ENCODE assay signal across 8 cellular contexts in genomic region chr14:93073833-93074769, GRCh38. TPM values are rescaled to one million over a fixed set of nuclear protein-coding genes. Genes with fewer than 3 reads are reported as not detected.
A peak's percentile ranks its signal among the peaks of the same experiment; 100 is the strongest.
DNase-seq lines count a peak whose midpoint lies in the region; ATAC-seq and TF ChIP-seq lines count a peak whose summit lies in the region.

No MANE protein-coding gene starts in this region.

- H3K4me1 ChIP-seq in hepatocyte (ENCODE audit: insufficient read depth) = peaks cover 11% of the 10 kb centered on the region
- H3K4me1 ChIP-seq in upper lobe of right lung = peaks cover 33% of the 10 kb centered on the region

- peaks cover 7% of the 10 kb centered on the region for H4K20me1 ChIP-seq in hepatocyte (ENCODE audit: insufficient read depth, poor library complexity, severe bottlenecking)

- intact Hi-C loops in activated T-helper 1 cell treated with anti-CD3 and anti-CD28 coated beads, Interleukin-12 subunit alpha, Interleukin-12 subunit beta, Interleukin-2, Interleukin-4 antibody, amounts not matched to agents 30 ng/mL and 10 ng/mL and 1 ng/mL, durations not matched to agents 14 hours and 24 hours and 36 hours (cut with micrococcal nuclease) = no loop called here
- intact Hi-C loops in upper lobe of right lung (cut with DNase I) = no loop called here

- H3K27me3 Mint-ChIP-seq in activated CD8-positive, alpha-beta memory T cell treated with anti-CD3 and anti-CD28 coated beads, Interleukin-2, amount 10 ng/mL, durations not matched to agents 7 days and 5 days = no peaks in the 10 kb centered on the region
- H3K27me3 Mint-ChIP-seq in activated T-helper 1 cell treated with anti-CD3 and anti-CD28 coated beads, Interleukin-12 subunit alpha, Interleukin-12 subunit beta, Interleukin-2, Interleukin-4 antibody, amounts not matched to agents 30 ng/mL and 10 ng/mL and 1 ng/mL, durations not matched to agents 14 hours and 24 hours and 36 hours (ENCODE audit: insufficient read depth) = peaks cover 2% of the 10 kb centered on the region

- DNase-seq in activated CD8-positive, alpha-beta memory T cell treated with anti-CD3 and anti-CD28 coated beads, Interleukin-2, amount 10 ng/mL, durations not matched to agents 7 days and 5 days = no peak
- no peak for DNase-seq in activated CD8-positive, alpha-beta memory T cell treated with anti-CD3 and anti-CD28 coated beads for 24 hours
- DNase-seq in activated T-helper 1 cell treated with anti-CD3 and anti-CD28 coated beads, Interleukin-12 subunit alpha, Interleukin-12 subunit beta, Interleukin-2, Interleukin-4 antibody, amounts not matched to agents 30 ng/mL and 10 ng/mL and 1 ng/mL, durations not matched to agents 14 hours and 24 hours and 36 hours (ENCODE audit: low spot score) = no peak
- DNase-seq in hepatocyte (ENCODE audit: low spot score) (no peak), upper lobe of right lung (peak; percentile 76), HUDEP-2 (lab: John Stamatoyannopoulos, UW; ENCODE audit: unreplicated experiment in 76 of 76) (no peak), retina (no peak)
- DNase-seq in activated naive CD4-positive, alpha-beta T cell (lab: John Stamatoyannopoulos, UW) = no peak

- no peak overlapping the region for H3K4me3 Mint-ChIP-seq in activated CD8-positive, alpha-beta memory T cell treated with anti-CD3 and anti-CD28 coated beads, Interleukin-2, amount 10 ng/mL, durations not matched to agents 7 days and 5 days
- no peak overlapping the region for H3K4me3 Mint-ChIP-seq in activated T-helper 1 cell treated with anti-CD3 and anti-CD28 coated beads, Interleukin-12 subunit alpha, Interleukin-12 subunit beta, Interleukin-2, Interleukin-4 antibody, amounts not matched to agents 30 ng/mL and 10 ng/mL and 1 ng/mL, durations not matched to agents 14 hours and 24 hours and 36 hours

- H3K36me3 Mint-ChIP-seq in activated CD8-positive, alpha-beta memory T cell treated with anti-CD3 and anti-CD28 coated beads, Interleukin-2, amount 10 ng/mL, durations not matched to agents 7 days and 5 days = peaks cover 2% of the 10 kb centered on the region
- H3K36me3 Mint-ChIP-seq in activated T-helper 1 cell treated with anti-CD3 and anti-CD28 coated beads, Interleukin-12 subunit alpha, Interleukin-12 subunit beta, Interleukin-2, Interleukin-4 antibody, amounts not matched to agents 30 ng/mL and 10 ng/mL and 1 ng/mL, durations not matched to agents 14 hours and 24 hours and 36 hours (ENCODE audit: low read depth) = no peaks in the 10 kb centered on the region

- 75% methylated on average over 21 of the region's 21 CpGs for WGBS in hepatocyte (ENCODE audit: low lambda C conversion rate, missing lambda C conversion rate)

- H3K9me3 Mint-ChIP-seq in activated CD8-positive, alpha-beta memory T cell treated with anti-CD3 and anti-CD28 coated beads, Interleukin-2, amount 10 ng/mL, durations not matched to agents 7 days and 5 days (ENCODE audit: low read depth) = no peaks in the 10 kb centered on the region
- H3K9me3 Mint-ChIP-seq in activated T-helper 1 cell treated with anti-CD3 and anti-CD28 coated beads, Interleukin-12 subunit alpha, Interleukin-12 subunit beta, Interleukin-2, Interleukin-4 antibody, amounts not matched to agents 30 ng/mL and 10 ng/mL and 1 ng/mL, durations not matched to agents 14 hours and 24 hours and 36 hours = no peaks in the 10 kb centered on the region

- no peaks in the 10 kb centered on the region for H3K9me2 ChIP-seq in hepatocyte (replicated peaks; ENCODE audit: insufficient read depth)

- H3K36me3 ChIP-seq in hepatocyte (replicated peaks; ENCODE audit: insufficient read depth, low read depth) = no peaks in the 10 kb centered on the region
- no peaks in the 10 kb centered on the region for H3K36me3 ChIP-seq in upper lobe of right lung

- peak; percentile 47 for ATAC-seq in activated CD8-positive, alpha-beta memory T cell treated with anti-CD3 and anti-CD28 coated beads, Interleukin-2, amount 10 ng/mL, durations not matched to agents 7 days and 5 days
- peak; percentile 75 for ATAC-seq in upper lobe of right lung

- H3K27ac ChIP-seq in hepatocyte = peak overlapping the region; percentile 61
- peak overlapping the region; percentile 75 for H3K27ac ChIP-seq in upper lobe of right lung

- TF ChIP-seq CTCF in hepatocyte (IDR thresholded peaks at IDR 0.05; ENCODE audit: poor library complexity) = no peak
- no peak for TF ChIP-seq CTCF in upper lobe of right lung (IDR thresholded peaks at IDR 0.05)

- H3K27me3 ChIP-seq in hepatocyte (no peaks in the 10 kb centered on the region), upper lobe of right lung (no peaks in the 10 kb centered on the region)

- H3K27ac Mint-ChIP-seq in activated CD8-positive, alpha-beta memory T cell treated with anti-CD3 and anti-CD28 coated beads, Interleukin-2, amount 10 ng/mL, durations not matched to agents 7 days and 5 days = peak overlapping the region; percentile 71
- H3K27ac Mint-ChIP-seq in activated T-helper 1 cell treated with anti-CD3 and anti-CD28 coated beads, Interleukin-12 subunit alpha, Interleukin-12 subunit beta, Interleukin-2, Interleukin-4 antibody, amounts not matched to agents 30 ng/mL and 10 ng/mL and 1 ng/mL, durations not matched to agents 14 hours and 24 hours and 36 hours = peak overlapping the region; percentile 19

- H3K4me3 ChIP-seq in hepatocyte = no peak overlapping the region
- H3K4me3 ChIP-seq in upper lobe of right lung = no peak overlapping the region

- CTCF ChIA-PET in activated CD8-positive, alpha-beta memory T cell treated with anti-CD3 and anti-CD28 coated beads, Interleukin-2, amount 10 ng/mL, durations not matched to agents 7 days and 5 days (lab: Charles Lee) = interaction anchor here (1.2 to 4.0 kb wide), 3 partner anchors 8 to 39 kb away, joined by 3 to 15 read pairs (median 5); no protein-coding TSS in a partner anchor

- peaks cover 39% of the 10 kb centered on the region for H3K79me2 ChIP-seq in hepatocyte

- H3K9me3 ChIP-seq in hepatocyte (ENCODE audit: low read depth) (no peaks in the 10 kb centered on the region), upper lobe of right lung (no peaks in the 10 kb centered on the region)

- peaks cover 63% of the 10 kb centered on the region for H3K4me1 Mint-ChIP-seq in activated CD8-positive, alpha-beta memory T cell treated with anti-CD3 and anti-CD28 coated beads, Interleukin-2, amount 10 ng/mL, durations not matched to agents 7 days and 5 days
- H3K4me1 Mint-ChIP-seq in activated T-helper 1 cell treated with anti-CD3 and anti-CD28 coated beads, Interleukin-12 subunit alpha, Interleukin-12 subunit beta, Interleukin-2, Interleukin-4 antibody, amounts not matched to agents 30 ng/mL and 10 ng/mL and 1 ng/mL, durations not matched to agents 14 hours and 24 hours and 36 hours (ENCODE audit: low read depth) = peaks cover 25% of the 10 kb centered on the region

- no peak overlapping the region for H2AFZ ChIP-seq in hepatocyte

- peak overlapping the region; percentile 31 for H3K4me2 ChIP-seq in hepatocyte

RNA-seq across cellular contexts. Expression of gene ITPK1, which starts 41.6 kb away (rescaled TPM):
- total RNA-seq in activated CD8-positive, alpha-beta memory T cell treated with anti-CD3 and anti-CD28 coated beads, Interleukin-2, amount 10 ng/mL, durations not matched to agents 7 days and 5 days = 100 to 1,000 TPM in 1 of 2 experiments, 10 to 100 TPM in 1; 96.1 to 103 TPM
- 71.0 and 77.3 TPM in 2 replicates for total RNA-seq in activated T-helper 1 cell treated with anti-CD3 and anti-CD28 coated beads, Interleukin-12 subunit alpha, Interleukin-12 subunit beta, Interleukin-2, Interleukin-4 antibody, amounts not matched to agents 30 ng/mL and 10 ng/mL and 1 ng/mL, durations not matched to agents 14 hours and 24 hours and 36 hours
- total RNA-seq in hepatocyte (55.9 and 66.7 TPM in 2 replicates), upper lobe of right lung (96.9 TPM)
- polyA plus RNA-seq in hepatocyte = 47.4 and 49.8 TPM in 2 replicates
